ENCODE assay signal across 21 cellular contexts in genomic region chr9:38128752-38129270, GRCh38. TPM values are rescaled to one million over a fixed set of nuclear protein-coding genes. Genes with fewer than 3 reads are reported as not detected.
DNase-seq lines count a peak whose midpoint lies in the region; ATAC-seq, FAIRE-seq and TF ChIP-seq lines count a peak whose summit lies in the region.
"Had no signal": no experiment of that assay in that cellular context is flagged by ENCODE, and none has a peak within 500 bp of the region (broad histone marks: within the 10 kb centered on the region; RNA-seq: fewer than 3 reads in every experiment).

No MANE protein-coding gene starts in this region.

- WGBS in K562 (ENCODE audit: insufficient coverage, low coverage, missing lambda C conversion rate), result 11% methylated on average over 5 of the region's 5 CpGs

- no peak overlapping the region for H3K4me3 Mint-ChIP-seq in stimulated activated effector memory CD8-positive, alpha-beta T cell treated with anti-CD3 and anti-CD28 coated beads, Interleukin-12 subunit alpha, Interleukin-12 subunit beta, amount 100 ng/mL, for 72 hours
- H3K4me3 Mint-ChIP-seq in activated CD4-positive, alpha-beta T cell treated with anti-CD3 and anti-CD28 coated beads, Interleukin-2, amount 10 ng/mL, durations not matched to agents 7 days and 5 days, result no peak overlapping the region
- H3K4me3 Mint-ChIP-seq: CD4-positive, CD25-positive, alpha-beta regulatory T cell; CD8-positive, alpha-beta memory T cell; HFFc6 had no signal

- no peaks in the 10 kb centered on the region for H4K20me1 ChIP-seq in BLaER1
- peaks cover 9% of the 10 kb centered on the region for H4K20me1 ChIP-seq in K562 (replicated peaks; ENCODE audit: control insufficient read depth, insufficient read depth, low read length)
- no peaks in the 10 kb centered on the region for H4K20me1 ChIP-seq in PC-9 (ENCODE audit: insufficient read depth)

- H3K27ac Mint-ChIP-seq in stimulated activated effector memory CD8-positive, alpha-beta T cell treated with anti-CD3 and anti-CD28 coated beads, Interleukin-12 subunit alpha, Interleukin-12 subunit beta, amount 100 ng/mL, for 72 hours, result no peak overlapping the region
- H3K27ac Mint-ChIP-seq in activated CD4-positive, alpha-beta T cell treated with anti-CD3 and anti-CD28 coated beads, Interleukin-2, amount 10 ng/mL, durations not matched to agents 7 days and 5 days, result no peak overlapping the region
- H3K27ac Mint-ChIP-seq: CD4-positive, CD25-positive, alpha-beta regulatory T cell; CD8-positive, alpha-beta memory T cell; HFFc6 had no signal

- FAIRE-seq in GM12892 (lab: Jason Lieb, UNC) (peak; percentile 53), K562 (lab: Jason Lieb, UNC) (no peak)
- FAIRE-seq: G401.6, GM19239, H54 had no signal

- in situ Hi-C loops in K562 (cut with MboI), result no loop called here

- no peaks in the 10 kb centered on the region for H3K9me3 Mint-ChIP-seq in stimulated activated effector memory CD8-positive, alpha-beta T cell treated with anti-CD3 and anti-CD28 coated beads, Interleukin-12 subunit alpha, Interleukin-12 subunit beta, amount 100 ng/mL, for 72 hours
- no peaks in the 10 kb centered on the region for H3K9me3 Mint-ChIP-seq in activated CD4-positive, alpha-beta T cell treated with anti-CD3 and anti-CD28 coated beads, Interleukin-2, amount 10 ng/mL, durations not matched to agents 7 days and 5 days
- H3K9me3 Mint-ChIP-seq: CD8-positive, alpha-beta memory T cell; HFFc6 had no signal

- CTCF ChIA-PET in K562 (lab: Yijun Ruan, JAX; ENCODE audit: low intra/inter-chr PET ratio) (no interaction called here), PC-9 (lab: Charles Lee) (no interaction called here)
- CTCF ChIA-PET in activated CD4-positive, alpha-beta T cell treated with anti-CD3 and anti-CD28 coated beads, Interleukin-2, amount 10 ng/mL, durations not matched to agents 7 days and 5 days (lab: Charles Lee), result no interaction called here

- H3K4me1 Mint-ChIP-seq in stimulated activated effector memory CD8-positive, alpha-beta T cell treated with anti-CD3 and anti-CD28 coated beads, Interleukin-12 subunit alpha, Interleukin-12 subunit beta, amount 100 ng/mL, for 72 hours, result no peaks in the 10 kb centered on the region
- no peaks in the 10 kb centered on the region for H3K4me1 Mint-ChIP-seq in activated CD4-positive, alpha-beta T cell treated with anti-CD3 and anti-CD28 coated beads, Interleukin-2, amount 10 ng/mL, durations not matched to agents 7 days and 5 days
- H3K4me1 Mint-ChIP-seq: CD4-positive, CD25-positive, alpha-beta regulatory T cell; CD8-positive, alpha-beta memory T cell had no signal

- intact Hi-C loops in K562 (cut with micrococcal nuclease), result no loop called here
- intact Hi-C loops in PC-9 (cut with micrococcal nuclease; ENCODE audit: unreplicated experiment), result no loop called here

- no peak overlapping the region for H3K27ac ChIP-seq in BLaER1
- H3K27ac ChIP-seq in K562 (ENCODE audit: extremely low read depth, low read depth, low read length), result no peak overlapping the region
- no peak overlapping the region for H3K27ac ChIP-seq in PC-9
- H3K27ac ChIP-seq: GM23248 had no signal

- H3K9ac ChIP-seq in BLaER1 (no peak overlapping the region), K562 (ENCODE audit: insufficient read depth in 1 of 2, low read depth in 2 of 2, low read length in 2 of 2) (no peak overlapping the region)
- H3K9ac ChIP-seq: GM23248 had no signal

- no TSS peak for BruUV-seq in K562 (replicated peaks; lab: Mats Ljungman, UMichigan)
- no TSS peak for BruUV-seq in PC-9 (replicated peaks; lab: Mats Ljungman, UMichigan)

- DNase-seq in GM12892 (ENCODE audit: insufficient read length) (no peak), K562 (ENCODE audit: extremely low read depth in 1 of 4, low spot score in 3 of 4) (no peak), PC-9 (no peak), iPS-NIHi7 (ENCODE audit: extremely low spot score) (no peak)
- no peak for DNase-seq in stimulated activated effector memory CD8-positive, alpha-beta T cell treated with anti-CD3 and anti-CD28 coated beads, Interleukin-12 subunit alpha, Interleukin-12 subunit beta, amount 100 ng/mL, for 72 hours (ENCODE audit: low spot score in 2 of 2)
- DNase-seq in activated CD4-positive, alpha-beta T cell treated with anti-CD3 and anti-CD28 coated beads, Interleukin-2, amount 10 ng/mL, durations not matched to agents 7 days and 5 days, result no peak
- DNase-seq: 8988T; C1 segment of cervical spinal cord; CD4-positive, CD25-positive, alpha-beta regulatory T cell; CD8-positive, alpha-beta memory T cell; COR-L47; DMS 273 treated with DMSO at 0.1 percent for 48 hours; DMS53; GM23248; HCEC 1CT; HFFc6 had no signal

- TF ChIP-seq RAD21 in K562 (CRISPR knock-in tag; conservative IDR thresholded peaks at IDR 0.05 in 1 of 2, IDR thresholded peaks at IDR 0.05 in 1 of 2), result no peak

- peaks cover 2% of the 10 kb centered on the region for H3K27me3 Mint-ChIP-seq in activated CD4-positive, alpha-beta T cell treated with anti-CD3 and anti-CD28 coated beads, Interleukin-2, amount 10 ng/mL, durations not matched to agents 7 days and 5 days

- H2AFZ ChIP-seq in K562 (ENCODE audit: low read depth, low read length) (no peak overlapping the region), PC-9 (no peak overlapping the region)
- H2AFZ ChIP-seq: GM23248 had no signal

- ATAC-seq in K562, result no peak
- peak; percentile 6 for ATAC-seq in stimulated activated effector memory CD8-positive, alpha-beta T cell treated with anti-CD3 and anti-CD28 coated beads, Interleukin-12 subunit alpha, Interleukin-12 subunit beta, amount 100 ng/mL, for 72 hours
- no peak for ATAC-seq in GM18519 (IDR thresholded peaks at IDR 0.05; ENCODE audit: low FRiP score, unreplicated experiment)

- TF ChIP-seq EP300 in K562 (IDR thresholded peaks at IDR 0.05; ENCODE audit: low read length), result no peak

- no peaks in the 10 kb centered on the region for H3K36me3 Mint-ChIP-seq in stimulated activated effector memory CD8-positive, alpha-beta T cell treated with anti-CD3 and anti-CD28 coated beads, Interleukin-12 subunit alpha, Interleukin-12 subunit beta, amount 100 ng/mL, for 72 hours
- H3K36me3 Mint-ChIP-seq in activated CD4-positive, alpha-beta T cell treated with anti-CD3 and anti-CD28 coated beads, Interleukin-2, amount 10 ng/mL, durations not matched to agents 7 days and 5 days (ENCODE audit: low read depth), result no peaks in the 10 kb centered on the region
- H3K36me3 Mint-ChIP-seq: CD4-positive, CD25-positive, alpha-beta regulatory T cell; CD8-positive, alpha-beta memory T cell had no signal

- H3K4me3 ChIP-seq in BLaER1, result no peak overlapping the region
- H3K4me3 ChIP-seq in K562, result no peak overlapping the region
- H3K4me3 ChIP-seq in PC-9, result no peak overlapping the region
- H3K4me3 ChIP-seq: GM23248 had no signal

- no peaks in the 10 kb centered on the region for H3K27me3 ChIP-seq in BLaER1
- H3K27me3 ChIP-seq in K562 (ENCODE audit: control insufficient read depth in 2 of 2, insufficient read depth in 2 of 2, low read length in 2 of 2), result peaks cover 45 to 60% of the 10 kb centered on the region in 2 experiments
- no peaks in the 10 kb centered on the region for H3K27me3 ChIP-seq in PC-9 (ENCODE audit: insufficient read depth, low read depth)

- TF ChIP-seq CTCF in K562 (IDR thresholded peaks at IDR 0.05 in 2 of 3, conservative IDR thresholded peaks at IDR 0.05 in 1 of 3; ENCODE audit: insufficient read depth in 2 of 3, low read depth in 1 of 3, low read length in 3 of 3), result no peak
- no peak for TF ChIP-seq CTCF in PC-9 (conservative IDR thresholded peaks at IDR 0.05)

- H3K9me2 ChIP-seq in PC-9 (ENCODE audit: insufficient read depth), result no peaks in the 10 kb centered on the region

- POLR2A ChIA-PET in K562 (lab: Yijun Ruan, JAX) (interaction anchor here (0.6 to 0.9 kb wide), 2 partner anchors 9 to 26 kb away, joined by 3 read pairs; no protein-coding TSS in a partner anchor), PC-9 (lab: Charles Lee; ENCODE audit: unreplicated experiment) (interaction anchor here (0.5 kb wide), 1 partner anchor 21 kb away, joined by 3 read pairs; no protein-coding TSS in a partner anchor)
- POLR2A ChIA-PET in activated CD4-positive, alpha-beta T cell treated with anti-CD3 and anti-CD28 coated beads, Interleukin-2, amount 10 ng/mL, durations not matched to agents 7 days and 5 days (lab: Charles Lee), result interaction anchor here (0.6 kb wide), 1 partner anchor 20 kb away, joined by 3 read pairs; no protein-coding TSS in a partner anchor

- H3K79me2 ChIP-seq in K562 (ENCODE audit: control insufficient read depth, insufficient read depth, low read length) (no peaks in the 10 kb centered on the region), PC-9 (ENCODE audit: low read depth) (no peaks in the 10 kb centered on the region)

- no peak for TF ChIP-seq POLR2A in GM12892 (IDR thresholded peaks at IDR 0.05; ENCODE audit: low read depth, low read length)
- no peak for TF ChIP-seq POLR2A in K562 (conservative IDR thresholded peaks at IDR 0.05)

- peaks cover 64% of the 10 kb centered on the region for H3K4me1 ChIP-seq in BLaER1
- peaks cover 6 to 19% of the 10 kb centered on the region in 2 experiments; a peak in 3 of 5 replicates for H3K4me1 ChIP-seq in K562 (replicated peaks in 1 of 2; ENCODE audit: control insufficient read depth in 2 of 2, insufficient read depth in 2 of 2, low read length in 2 of 2)
- H3K4me1 ChIP-seq in PC-9 (replicated peaks; ENCODE audit: insufficient read depth), result no peaks in the 10 kb centered on the region

- H3F3A ChIP-seq in PC-9 (ENCODE audit: insufficient read depth, low read depth), result no peaks in the 10 kb centered on the region

- H3K9me1 ChIP-seq in K562 (ENCODE audit: control insufficient read depth, insufficient read depth, low read length), result no peaks in the 10 kb centered on the region

- no peaks in the 10 kb centered on the region for H3K36me3 ChIP-seq in BLaER1
- no peaks in the 10 kb centered on the region for H3K36me3 ChIP-seq in K562 (ENCODE audit: control insufficient read depth, insufficient read depth, low read length)
- H3K36me3 ChIP-seq in PC-9 (ENCODE audit: low read depth), result no peaks in the 10 kb centered on the region

- H3K9me3 ChIP-seq in BLaER1, result no peaks in the 10 kb centered on the region
- no peaks in the 10 kb centered on the region; the same call in 1 of the 2 replicates for H3K9me3 ChIP-seq in K562 (replicated peaks; ENCODE audit: control insufficient read depth, insufficient read depth, low read depth, low read length)
- H3K9me3 ChIP-seq in PC-9 (ENCODE audit: insufficient read depth, low read depth), result no peaks in the 10 kb centered on the region

- H3K4me2 ChIP-seq in BLaER1 (peak overlapping the region; percentile 81; the same call in 1 of the 2 replicates), K562 (ENCODE audit: insufficient read depth, low read length) (no peak overlapping the region), PC-9 (no peak overlapping the region)

RNA-seq across cellular contexts. Expression of gene SHB, which starts 59.8 kb away (rescaled TPM):
- 1.0 TPM for polyA plus RNA-seq in GM12892 (2012; ENCODE audit: missing spikeins)
- total RNA-seq in K562 (2011; cell fraction: chromatin; rRNA removed; ENCODE audit: low replicate concordance), result 6.5 and 13.7 TPM in 2 replicates
- total RNA-seq in K562 (2011; cell fraction: nucleolus; rRNA removed), result 10.4 and 10.7 TPM in 2 replicates
- total RNA-seq in K562 (2011; cell fraction: nucleoplasm; rRNA removed), result 6.3 and 8.7 TPM in 2 replicates
- total RNA-seq in K562 (2014; rRNA removed) (11.7 and 12.8 TPM in 2 replicates), K562 (2014; rRNA removed; fragmentation: Illumina TruSeq; extraction: Trizol) (3.8 and 4.0 TPM in 2 replicates), K562 (2015; rRNA removed; fragmentation: Illumina TruSeq; extraction: Trizol) (5.1 and 5.3 TPM in 2 replicates), K562 (2021) (15.4 and 16.0 TPM in 2 replicates), PC-9 (2021) (22.7 and 23.8 TPM in 2 replicates)
- polyA plus RNA-seq in K562 (2011; rRNA removed) (3.4 and 5.1 TPM in 2 replicates), K562 (2014; fragmentation: Illumina TruSeq; extraction: Trizol) (9.6 TPM in 2 replicates), K562 (2014; fragmentation: Nextera tagmentation; extraction: Ambion mirVana) (1 to 10 TPM in 1 of 2 experiments, under 1 TPM in 1; 0.78 to 1.0 TPM), K562 (2014; rRNA removed) (6.0 and 7.5 TPM in 2 replicates)
- polyA plus RNA-seq in K562 (2011; cell fraction: cytosol; rRNA removed), result 4.1 and 8.5 TPM in 2 replicates
- polyA plus RNA-seq in K562 (2011; cell fraction: nucleus; rRNA removed), result 4.9 and 8.5 TPM in 2 replicates
- polyA plus RNA-seq in K562 (2012), result 8.2 and 8.9 TPM in 2 replicates
- 4.6 and 5.7 TPM in 2 replicates for polyA minus RNA-seq in K562 (2011; rRNA and poly(A)+ RNA removed)
- polyA minus RNA-seq in K562 (2011; cell fraction: cytosol; rRNA and poly(A)+ RNA removed), result 7.4 and 12.6 TPM in 2 replicates
- polyA minus RNA-seq in K562 (2011; cell fraction: nucleus; rRNA and poly(A)+ RNA removed), result 6.3 and 6.4 TPM in 2 replicates
- total RNA-seq in activated CD4-positive, alpha-beta T cell treated with anti-CD3 and anti-CD28 coated beads, Interleukin-2, amount 10 ng/mL, durations not matched to agents 7 days and 5 days, result not detected

Comparison
In these comparisons a context has a peak if more than half of its experiments do, and no peak if none do; other contexts are left out.
1. RNA of gene SHB, which starts 59.8 kb away (total RNA-seq): 22.7 to 23.8 TPM in PC-9 and 3.8 to 16.0 TPM in K562; not detected in activated CD4-positive, alpha-beta T cell treated with anti-CD3 and anti-CD28 coated beads, Interleukin-2, amount 10 ng/mL, durations not matched to agents 7 days and 5 days; every median in the first group is over 4 times any median in the second.